Comparison of ENCODE assay signal across 21 cellular contexts in genomic region chr9:81594415-81594814, GRCh38.
"Had no signal": no experiment of that assay in that cellular context is flagged by ENCODE, and none has a peak within 500 bp of the region (broad histone marks: within the 10 kb centered on the region; RNA-seq: fewer than 3 reads in every experiment).

No MANE protein-coding gene starts in this region.

- H3K27me3 Mint-ChIP-seq: activated CD8-positive, alpha-beta memory T cell treated with anti-CD3 and anti-CD28 coated beads, Interleukin-2, amount 10 ng/mL, durations not matched to agents 7 days and 5 days; dendritic cell treated with granulocyte-macrophage colony-stimulating factor and Interleukin-4, amounts not matched to agents 40 ng/mL and 50 ng/mL, for 4 days; memory B cell had no signal

- H3K36me3 ChIP-seq: uterus had no signal

- H3K4me1 Mint-ChIP-seq: activated CD8-positive, alpha-beta memory T cell treated with anti-CD3 and anti-CD28 coated beads, Interleukin-2, amount 10 ng/mL, durations not matched to agents 7 days and 5 days had no signal

- ATAC-seq: activated CD8-positive, alpha-beta memory T cell treated with anti-CD3 and anti-CD28 coated beads, Interleukin-2, amount 10 ng/mL, durations not matched to agents 7 days and 5 days; activated CD8-positive, alpha-beta T cell treated with anti-CD3 and anti-CD28 coated beads for 36 hours; body of pancreas; foreskin keratinocyte had no signal

- DNase-seq: activated CD4-positive, alpha-beta T cell treated with anti-CD3 and anti-CD28 coated beads, Interleukin-2, amount 10 ng/mL, durations not matched to agents 7 days and 5 days; activated CD4-positive, CD25-positive, alpha-beta regulatory T cell treated with anti-CD3 and anti-CD28 coated beads, Interleukin-2, amount 50 U/mL, for 72 hours; activated CD8-positive, alpha-beta memory T cell treated with anti-CD3 and anti-CD28 coated beads, Interleukin-2, amount 10 ng/mL, durations not matched to agents 7 days and 5 days; activated CD8-positive, alpha-beta T cell treated with anti-CD3 and anti-CD28 coated beads for 36 hours; activated effector memory CD4-positive, alpha-beta T cell treated with anti-CD3 and anti-CD28 coated beads, Interleukin-2, amount 50 U/mL, for 16 hours; activated naive CD4-positive, alpha-beta T cell treated with anti-CD3 and anti-CD28 coated beads, Interleukin-2, amount 10 ng/mL, durations not matched to agents 7 days and 5 days; activated T-cell treated with anti-CD3 and anti-CD28 coated beads for 4 hours; amygdala; body of pancreas; effector CD4-positive, alpha-beta T cell; erythroblast; foreskin keratinocyte; hippocampal formation; nucleus accumbens; right cardiac atrium; trophoblast cell; uterus had no signal

- H3K27ac Mint-ChIP-seq: activated CD4-positive, alpha-beta T cell treated with anti-CD3 and anti-CD28 coated beads, Interleukin-2, amount 10 ng/mL, durations not matched to agents 7 days and 5 days; activated CD8-positive, alpha-beta memory T cell treated with anti-CD3 and anti-CD28 coated beads, Interleukin-2, amount 10 ng/mL, durations not matched to agents 7 days and 5 days; activated CD8-positive, alpha-beta T cell treated with anti-CD3 and anti-CD28 coated beads for 36 hours; activated naive CD4-positive, alpha-beta T cell treated with anti-CD3 and anti-CD28 coated beads, Interleukin-2, amount 10 ng/mL, durations not matched to agents 7 days and 5 days; dendritic cell treated with granulocyte-macrophage colony-stimulating factor and Interleukin-4, amounts not matched to agents 40 ng/mL and 50 ng/mL, for 4 days; memory B cell had no signal

- H3K9me3 ChIP-seq: body of pancreas, uterus had no signal

- H2AFZ ChIP-seq: parathyroid adenoma had no signal

- H3K79me2 ChIP-seq: parathyroid adenoma had no signal

- H3K4me1 ChIP-seq: foreskin keratinocyte, parathyroid adenoma, uterus had no signal

- H3K36me3 Mint-ChIP-seq: activated CD8-positive, alpha-beta memory T cell treated with anti-CD3 and anti-CD28 coated beads, Interleukin-2, amount 10 ng/mL, durations not matched to agents 7 days and 5 days; activated naive CD4-positive, alpha-beta T cell treated with anti-CD3 and anti-CD28 coated beads, Interleukin-2, amount 10 ng/mL, durations not matched to agents 7 days and 5 days had no signal

- H3K27ac ChIP-seq: foreskin keratinocyte, parathyroid adenoma, uterus, VCaP had no signal

- H3K27me3 ChIP-seq: body of pancreas, foreskin keratinocyte, uterus had no signal

- H3K4me3 ChIP-seq: body of pancreas, uterus had no signal

- H3K9me3 Mint-ChIP-seq: activated CD4-positive, alpha-beta T cell treated with anti-CD3 and anti-CD28 coated beads, Interleukin-2, amount 10 ng/mL, durations not matched to agents 7 days and 5 days; activated CD8-positive, alpha-beta T cell treated with anti-CD3 and anti-CD28 coated beads for 36 hours; activated naive CD4-positive, alpha-beta T cell treated with anti-CD3 and anti-CD28 coated beads, Interleukin-2, amount 10 ng/mL, durations not matched to agents 7 days and 5 days; dendritic cell treated with granulocyte-macrophage colony-stimulating factor and Interleukin-4, amounts not matched to agents 40 ng/mL and 50 ng/mL, for 4 days; memory B cell had no signal

- H3K9ac ChIP-seq: parathyroid adenoma had no signal

- H3K4me3 Mint-ChIP-seq: activated CD4-positive, alpha-beta T cell treated with anti-CD3 and anti-CD28 coated beads, Interleukin-2, amount 10 ng/mL, durations not matched to agents 7 days and 5 days; activated CD8-positive, alpha-beta memory T cell treated with anti-CD3 and anti-CD28 coated beads, Interleukin-2, amount 10 ng/mL, durations not matched to agents 7 days and 5 days; activated CD8-positive, alpha-beta T cell treated with anti-CD3 and anti-CD28 coated beads for 36 hours; activated naive CD4-positive, alpha-beta T cell treated with anti-CD3 and anti-CD28 coated beads, Interleukin-2, amount 10 ng/mL, durations not matched to agents 7 days and 5 days; dendritic cell treated with granulocyte-macrophage colony-stimulating factor and Interleukin-4, amounts not matched to agents 40 ng/mL and 50 ng/mL, for 4 days; memory B cell had no signal
